23 cellular contexts compared by ENCODE assay signal in the genomic region with DNA sequence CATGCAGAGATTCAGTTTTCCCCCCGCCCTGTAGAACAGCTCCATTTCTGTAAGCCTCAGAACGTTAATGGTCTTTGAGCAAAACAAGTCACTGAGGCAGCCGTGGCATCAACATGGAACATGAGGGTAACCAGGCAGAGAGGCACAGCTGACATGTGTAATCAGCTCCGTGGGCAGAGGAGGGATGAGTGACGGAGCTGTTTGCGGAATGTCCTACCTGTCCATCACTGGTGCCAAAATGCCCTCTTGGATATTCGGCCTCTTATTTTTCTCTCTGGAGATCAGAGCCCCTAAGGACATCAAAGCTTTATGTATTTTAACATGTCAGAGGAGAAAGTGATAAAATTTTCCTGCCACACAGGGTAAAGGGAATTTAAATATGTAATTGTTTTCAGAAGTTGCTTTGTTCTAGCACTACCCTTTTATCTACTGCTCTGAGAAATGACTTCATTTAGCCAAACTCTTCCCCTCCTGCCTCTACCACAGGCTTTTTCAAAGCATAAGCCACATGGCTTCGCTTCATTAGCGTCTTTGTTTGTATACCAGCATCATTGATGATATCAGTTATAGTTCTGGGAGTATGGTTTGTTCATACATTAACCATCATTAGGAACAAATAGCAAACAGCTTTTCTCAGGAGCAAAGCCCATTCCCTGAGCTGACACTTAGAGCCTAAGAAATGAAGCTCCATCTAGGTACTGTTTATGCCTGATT. TPM values are rescaled to one million over a fixed set of nuclear protein-coding genes. Genes with fewer than 3 reads are reported as not detected.
A peak's percentile ranks its signal among the peaks of the same experiment; 100 is the strongest.
DNase-seq lines count a peak whose midpoint lies in the region; ATAC-seq, FAIRE-seq and TF ChIP-seq lines count a peak whose summit lies in the region.
"Had no signal": no experiment of that assay in that cellular context is flagged by ENCODE, and none has a peak within 500 bp of the region (broad histone marks: within the 10 kb centered on the region; RNA-seq: fewer than 3 reads in every experiment).

No MANE protein-coding gene starts in this region.

- no TSS peak for BruUV-seq in Caco-2 (replicated peaks; lab: Mats Ljungman, UMichigan)

- H3K27me3 Mint-ChIP-seq in Caco-2 (ENCODE audit: insufficient read depth, unreplicated experiment) (peaks cover 2% of the 10 kb centered on the region), osteocyte (ENCODE audit: unreplicated experiment) (no peaks in the 10 kb centered on the region)

- peak overlapping the region; percentile 11 for H3K27ac Mint-ChIP-seq in Caco-2 (ENCODE audit: unreplicated experiment)
- H3K27ac Mint-ChIP-seq in osteocyte (ENCODE audit: unreplicated experiment), result peak overlapping the region; percentile 94
- H3K27ac Mint-ChIP-seq: activated naive CD4-positive, alpha-beta T cell treated with anti-CD3 and anti-CD28 coated beads, Interleukin-2, amount 50 U/mL, for 72 hours; CD8-positive, alpha-beta memory T cell had no signal

- no peak overlapping the region for H3K4me3 Mint-ChIP-seq in Caco-2 (ENCODE audit: unreplicated experiment)
- peak overlapping the region; percentile 53 for H3K4me3 Mint-ChIP-seq in osteocyte (ENCODE audit: unreplicated experiment)
- H3K4me3 Mint-ChIP-seq: CD8-positive, alpha-beta memory T cell; neural crest cell had no signal

- intact Hi-C loops in Caco-2 (cut with micrococcal nuclease; ENCODE audit: unreplicated experiment), result loop anchor here (2.0 kb wide), 1 partner anchor 19 kb away; no protein-coding TSS in a partner anchor

- no peak for FAIRE-seq in RCC 7860 (lab: Jason Lieb, UNC)
- FAIRE-seq: bronchial epithelial cell had no signal

- peaks cover 28% of the 10 kb centered on the region for H3K4me1 ChIP-seq in Caco-2

- H3K9me3 Mint-ChIP-seq in Caco-2 (ENCODE audit: unreplicated experiment) (no peaks in the 10 kb centered on the region), osteocyte (ENCODE audit: unreplicated experiment) (no peaks in the 10 kb centered on the region)
- H3K9me3 Mint-ChIP-seq: activated naive CD4-positive, alpha-beta T cell treated with anti-CD3 and anti-CD28 coated beads, Interleukin-2, amount 50 U/mL, for 72 hours; CD8-positive, alpha-beta memory T cell; neural crest cell had no signal

- H3K4me3 ChIP-seq in Caco-2 (ENCODE audit: low read depth, low read length), result no peak overlapping the region
- peak overlapping the region; percentile 37 for H3K4me3 ChIP-seq in coronary artery

- TF ChIP-seq CTCF in Caco-2 (IDR thresholded peaks at IDR 0.05; ENCODE audit: insufficient read depth in 1 of 2, low read depth in 1 of 2, low read length in 1 of 2, severe bottlenecking in 1 of 2, unreplicated experiment in 1 of 2) (no peak), coronary artery (IDR thresholded peaks at IDR 0.05) (no peak), osteocyte (IDR thresholded peaks at IDR 0.05) (no peak)

- CTCF ChIA-PET in Caco-2 (lab: Charles Lee), result no interaction called here

- H3K36me3 Mint-ChIP-seq in Caco-2 (ENCODE audit: insufficient read depth, unreplicated experiment), result no peaks in the 10 kb centered on the region
- H3K36me3 Mint-ChIP-seq in osteocyte (ENCODE audit: unreplicated experiment), result no peaks in the 10 kb centered on the region
- H3K36me3 Mint-ChIP-seq: activated naive CD4-positive, alpha-beta T cell treated with anti-CD3 and anti-CD28 coated beads, Interleukin-2, amount 50 U/mL, for 72 hours; CD8-positive, alpha-beta memory T cell had no signal

- no peaks in the 10 kb centered on the region for H3K36me3 ChIP-seq in Caco-2 (ENCODE audit: control insufficient read depth, insufficient read depth, low read length)

- ATAC-seq in HG03378 (IDR thresholded peaks at IDR 0.05; ENCODE audit: unreplicated experiment), result no peak
- ATAC-seq: activated naive CD4-positive, alpha-beta T cell treated with anti-CD3 and anti-CD28 coated beads, Interleukin-2, amount 50 U/mL, for 72 hours had no signal

- no peaks in the 10 kb centered on the region for H3K27me3 ChIP-seq in Caco-2 (replicated peaks; ENCODE audit: control insufficient read depth, insufficient read depth, low read length)

- DNase-seq in Caco-2 (no peak), RCC 7860 (ENCODE audit: low spot score) (peak; percentile 76), coronary artery (ENCODE audit: low spot score) (no peak), osteocyte (ENCODE audit: extremely low spot score, unreplicated experiment) (no peak), NCI-H446 treated with DMSO at 0.1 percent for 48 hours (lab: John Stamatoyannopoulos, UW) (no peak), amygdala (lab: John Stamatoyannopoulos, UW) (no peak), NOMO-1 (lab: John Stamatoyannopoulos, UW; ENCODE audit: unreplicated experiment in 2 of 2) (no peak)
- DNase-seq: activated CD4-positive, CD25-positive, alpha-beta regulatory T cell; activated CD8-positive, alpha-beta memory T cell treated with anti-CD3 and anti-CD28 coated beads for 24 hours; activated T-cell treated with anti-CD3 and anti-CD28 coated beads, Interleukin-2, amount 50 U/mL, for 48 hours; CD8-positive, alpha-beta memory T cell; DMS79; left cardiac atrium; midbrain; NCI-H1105; NCI-H2081 treated with DMSO at 0.1 percent for 48 hours; NCI-H524; SHP77 treated with DMSO at 0.1 percent for 48 hours; T-helper 2 cell had no signal

- POLR2A ChIA-PET in Caco-2 (lab: Charles Lee), result no interaction called here

- peak overlapping the region in 1 of 2 donors; percentile 56 for H3K27ac ChIP-seq in coronary artery

- H3K9me3 ChIP-seq in Caco-2, result no peaks in the 10 kb centered on the region

- H3K4me1 Mint-ChIP-seq in Caco-2 (ENCODE audit: low read depth, unreplicated experiment) (peaks cover 24% of the 10 kb centered on the region), osteocyte (ENCODE audit: unreplicated experiment) (peaks cover 25% of the 10 kb centered on the region)
- H3K4me1 Mint-ChIP-seq: CD8-positive, alpha-beta memory T cell had no signal

RNA-seq across cellular contexts. Expression of gene C11orf71, which starts 32.9 kb away (rescaled TPM):
- total RNA-seq in Caco-2 (2022) (9.5 and 9.8 TPM in 2 replicates), osteocyte (6.8 TPM in 2 replicates)

RNA-seq across cellular contexts. Expression of gene RBM7, which starts 33.1 kb away (rescaled TPM):
- total RNA-seq in Caco-2 (2022), result 57.6 and 62.6 TPM in 2 replicates
- total RNA-seq in osteocyte, result 35.0 and 36.9 TPM in 2 replicates
